ENCODE assay signal across 10 cellular contexts in the genomic region with DNA sequence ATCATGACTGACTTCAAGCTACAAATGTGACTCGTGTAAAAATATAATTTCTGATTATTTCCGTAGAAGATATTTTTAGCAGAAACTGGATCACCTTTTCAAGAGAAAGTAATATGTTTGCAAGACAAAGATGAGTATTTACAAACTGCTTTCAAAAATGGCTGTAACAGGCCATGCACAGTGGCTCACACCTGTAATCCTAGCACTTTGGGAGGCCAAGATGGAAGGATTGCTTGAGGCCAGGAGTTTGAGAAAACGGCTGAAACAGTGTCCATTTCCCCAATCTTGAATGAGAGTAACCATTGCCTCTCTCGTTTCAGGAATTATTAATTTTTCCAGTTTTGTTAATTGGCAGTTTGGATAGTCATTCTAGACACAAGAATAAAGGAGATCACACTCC. TPM values are rescaled to one million over a fixed set of nuclear protein-coding genes. Genes with fewer than 3 reads are reported as not detected.
"Had no signal": no experiment of that assay in that cellular context is flagged by ENCODE, and none has a peak within 500 bp of the region (broad histone marks: within the 10 kb centered on the region; RNA-seq: fewer than 3 reads in every experiment).

No MANE protein-coding gene starts in this region.

- H3K4me3 Mint-ChIP-seq: GM23338, H9 had no signal

- H3K27ac ChIP-seq: HL-60 had no signal

- ATAC-seq: GM23338, HepG2 had no signal

- H3K4me3 ChIP-seq: GM23338 had no signal

- FAIRE-seq: H1, H54, HepG2 had no signal

- H3K4me2 ChIP-seq: GM23338 had no signal

- H3K27ac Mint-ChIP-seq: GM23338, H9, IgD-negative memory B cell had no signal

- H2AFZ ChIP-seq: GM23338 had no signal

- DNase-seq: H9, HCEC 1CT, KG1 had no signal

- H3K36me3 Mint-ChIP-seq: IgD-negative memory B cell had no signal

RNA-seq across cellular contexts. Expression of gene SIGLEC6, which starts 36.1 kb away (rescaled TPM):
- total RNA-seq: H1, HepG2, HT1080 had no signal
- polyA plus RNA-seq: GM23338, HepG2 had no signal
